ENCODE assay signal across 11 cellular contexts in genomic region chr2:174835797-174836255, GRCh38.
DNase-seq lines count a peak whose midpoint lies in the region; ATAC-seq and TF ChIP-seq lines count a peak whose summit lies in the region.
"Had no signal": no experiment of that assay in that cellular context is flagged by ENCODE, and none has a peak within 500 bp of the region (broad histone marks: within the 10 kb centered on the region; RNA-seq: fewer than 3 reads in every experiment).

No MANE protein-coding gene starts in this region.

- no peaks in the 10 kb centered on the region for H3K27me3 ChIP-seq in SK-N-SH (ENCODE audit: insufficient read depth)

- no peak for TF ChIP-seq CTCF in SK-N-SH (IDR thresholded peaks at IDR 0.05)
- no peak for TF ChIP-seq CTCF in RWPE1 (conservative IDR thresholded peaks at IDR 0.05; ENCODE audit: low read depth)

- H3K4me1 Mint-ChIP-seq in IgD-negative memory B cell, result no peaks in the 10 kb centered on the region

- no peaks in the 10 kb centered on the region for H4K20me1 ChIP-seq in SK-N-SH (ENCODE audit: insufficient read depth)

- peaks cover 3 to 6% (median 4%) of the 10 kb centered on the region in 3 donors for H3K9me3 Mint-ChIP-seq in IgD-negative memory B cell

- peaks cover 3% of the 10 kb centered on the region for H3K27me3 Mint-ChIP-seq in IgD-negative memory B cell

- peak overlapping the region; percentile 9; the same call in 1 of the 2 replicates for H3K4me2 ChIP-seq in SK-N-SH

- H3K4me3 ChIP-seq in SK-N-SH (ENCODE audit: low read depth in 2 of 2, low read length in 1 of 2), result no peak overlapping the region
- H3K4me3 ChIP-seq: thoracic aorta had no signal

- H3K27ac ChIP-seq in SK-N-SH (ENCODE audit: low read depth in 2 of 2, low read length in 1 of 2) (peak overlapping the region; percentile 66 to 81; a peak in 3 of 4 replicates), RWPE1 (no peak overlapping the region; the same call in 1 of the 2 replicates)
- H3K27ac ChIP-seq: 22Rv1, thoracic aorta had no signal

- peaks cover 0 to 11% of the 10 kb centered on the region in 2 experiments; a peak in 2 of 4 replicates for H3K4me1 ChIP-seq in SK-N-SH (ENCODE audit: control insufficient read depth in 1 of 2, insufficient read depth in 2 of 2, low read depth in 1 of 2, low read length in 1 of 2)

- H3K9ac ChIP-seq in SK-N-SH, result peak overlapping the region; percentile 11; the same call in 1 of the 2 replicates

- H3K79me2 ChIP-seq in SK-N-SH (ENCODE audit: insufficient read depth), result 0 out of 2 replicates have a peak, but pooled peaks cover 18% of the 10 kb centered on the region

- no peak for TF ChIP-seq EP300 in SK-N-SH (IDR thresholded peaks at IDR 0.05; ENCODE audit: borderline replicate concordance in 1 of 2, low read depth in 1 of 2, low read length in 1 of 2)

- TF ChIP-seq RAD21 in SK-N-SH (IDR thresholded peaks at IDR 0.05; ENCODE audit: low read length), result no peak

- no peak for DNase-seq in SK-N-SH
- DNase-seq in ecto neural progenitor cell (ENCODE audit: low spot score), result peak; percentile 63
- peak; percentile 15 to 61 for DNase-seq in stimulated activated CD4-positive, alpha-beta T cell treated with anti-CD3 and anti-CD28 coated beads, Interleukin-4, amount 100 ng/mL, for 48 hours (ENCODE audit: low read depth in 2 of 2)
- DNase-seq in GM19240 (ENCODE audit: insufficient read length, low spot score), result no peak
- DNase-seq in NCI-H774 (lab: John Stamatoyannopoulos, UW), result no peak
- DNase-seq in RWPE1 (ENCODE audit: low spot score), result no peak
- DNase-seq: Kasumi-1 had no signal

- 52% methylated on average over 2 of the region's 2 CpGs for whole genome bisulfite sequencing in SK-N-SH (ENCODE audit: low lambda C conversion rate)

- peak overlapping the region; percentile 1; the same call in 1 of the 2 replicates for H2AFZ ChIP-seq in SK-N-SH (ENCODE audit: low read depth)

- H3K27ac Mint-ChIP-seq in IgD-negative memory B cell, result peak overlapping the region in 2 of 3 donors; percentile 11 to 59

- no peaks in the 10 kb centered on the region for H3K9me3 ChIP-seq in SK-N-SH
- H3K9me3 ChIP-seq: thoracic aorta had no signal

- no peaks in the 10 kb centered on the region for H3K9me2 ChIP-seq in SK-N-SH

- peak overlapping the region in 2 of 4 donors; percentile 0 to 13 for H3K4me3 Mint-ChIP-seq in IgD-negative memory B cell

- CTCF ChIA-PET in SK-N-SH (lab: Yijun Ruan, JAX), result interaction anchor here (1.0 to 1.4 kb wide), 2 partner anchors 12 to 64 kb away, joined by 5 read pairs; no protein-coding TSS in a partner anchor
- CTCF ChIA-PET in RWPE1 (lab: Yijun Ruan, JAX), result no interaction called here

- no peak for ATAC-seq in SK-N-SH treated with all-trans-retinoic acid at 6 μM for 48 hours

- POLR2A ChIA-PET in SK-N-SH (lab: Yijun Ruan, JAX) (no interaction called here), RWPE1 (lab: Yijun Ruan, JAX; ENCODE audit: low non-redundant PET) (no interaction called here)

- H3F3A ChIP-seq in SK-N-SH (replicated peaks; ENCODE audit: insufficient read depth), result peaks cover 16% of the 10 kb centered on the region

- H3K36me3 ChIP-seq in SK-N-SH (replicated peaks in 1 of 2; ENCODE audit: control insufficient read depth in 1 of 2, insufficient read depth in 2 of 2, low read length in 1 of 2), result no peaks in the 10 kb centered on the region
- H3K36me3 ChIP-seq: thoracic aorta had no signal

- peaks cover 4% of the 10 kb centered on the region for H3K36me3 Mint-ChIP-seq in IgD-negative memory B cell

TF ChIP-seq in SK-N-SH, 30 proteins besides CTCF, POLR2A, EP300 and RAD21:
- TF ChIP-seq TAF1 (IDR thresholded peaks at IDR 0.05; ENCODE audit: borderline replicate concordance, low read depth, low read length), result no peak
- peak; percentile 7; the same call in 1 of the 2 replicates for TF ChIP-seq FOSL2 (IDR thresholded peaks at IDR 0.05; ENCODE audit: borderline replicate concordance, low read depth)
- TF ChIP-seq TCF12 (IDR thresholded peaks at IDR 0.05), result peak; percentile 17; the same call in 1 of the 2 replicates

TF ChIP-seq in SK-N-SH treated with all-trans-retinoic acid at 6 μM for 48 hours, 23 proteins besides CTCF, POLR2A, EP300 and RAD21:
- TF ChIP-seq, protein P1, sequence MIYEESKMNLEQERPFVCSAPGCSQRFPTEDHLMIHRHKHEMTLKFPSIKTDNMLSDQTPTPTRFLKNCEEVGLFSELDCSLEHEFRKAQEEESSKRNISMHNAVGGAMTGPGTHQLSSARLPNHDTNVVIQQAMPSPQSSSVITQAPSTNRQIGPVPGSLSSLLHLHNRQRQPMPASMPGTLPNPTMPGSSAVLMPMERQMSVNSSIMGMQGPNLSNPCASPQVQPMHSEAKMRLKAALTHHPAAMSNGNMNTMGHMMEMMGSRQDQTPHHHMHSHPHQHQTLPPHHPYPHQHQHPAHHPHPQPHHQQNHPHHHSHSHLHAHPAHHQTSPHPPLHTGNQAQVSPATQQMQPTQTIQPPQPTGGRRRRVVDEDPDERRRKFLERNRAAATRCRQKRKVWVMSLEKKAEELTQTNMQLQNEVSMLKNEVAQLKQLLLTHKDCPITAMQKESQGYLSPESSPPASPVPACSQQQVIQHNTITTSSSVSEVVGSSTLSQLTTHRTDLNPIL (CRISPR knock-in tag; IDR thresholded peaks at IDR 0.05; ENCODE audit: low read depth), result no peak
- TF ChIP-seq, protein P2, sequence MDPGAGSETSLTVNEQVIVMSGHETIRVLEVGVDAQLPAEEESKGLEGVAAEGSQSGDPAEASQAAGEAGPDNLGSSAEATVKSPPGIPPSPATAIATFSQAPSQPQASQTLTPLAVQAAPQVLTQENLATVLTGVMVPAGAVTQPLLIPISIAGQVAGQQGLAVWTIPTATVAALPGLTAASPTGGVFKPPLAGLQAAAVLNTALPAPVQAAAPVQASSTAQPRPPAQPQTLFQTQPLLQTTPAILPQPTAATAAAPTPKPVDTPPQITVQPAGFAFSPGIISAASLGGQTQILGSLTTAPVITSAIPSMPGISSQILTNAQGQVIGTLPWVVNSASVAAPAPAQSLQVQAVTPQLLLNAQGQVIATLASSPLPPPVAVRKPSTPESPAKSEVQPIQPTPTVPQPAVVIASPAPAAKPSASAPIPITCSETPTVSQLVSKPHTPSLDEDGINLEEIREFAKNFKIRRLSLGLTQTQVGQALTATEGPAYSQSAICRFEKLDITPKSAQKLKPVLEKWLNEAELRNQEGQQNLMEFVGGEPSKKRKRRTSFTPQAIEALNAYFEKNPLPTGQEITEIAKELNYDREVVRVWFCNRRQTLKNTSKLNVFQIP (CRISPR knock-in tag; IDR thresholded peaks at IDR 0.05; ENCODE audit: borderline replicate concordance, low read depth), result no peak
- TF ChIP-seq SNAI2 (CRISPR knock-in tag; IDR thresholded peaks at IDR 0.05) (no peak), ZNF70 (CRISPR knock-in tag; IDR thresholded peaks at IDR 0.05) (no peak), TCF4 (CRISPR knock-in tag; IDR thresholded peaks at IDR 0.05; ENCODE audit: borderline replicate concordance) (no peak), PPARA (CRISPR knock-in tag; IDR thresholded peaks at IDR 0.05; ENCODE audit: borderline replicate concordance) (no peak), ZFP3 (CRISPR knock-in tag; IDR thresholded peaks at IDR 0.05) (no peak)
- TF ChIP-seq, protein P3, sequence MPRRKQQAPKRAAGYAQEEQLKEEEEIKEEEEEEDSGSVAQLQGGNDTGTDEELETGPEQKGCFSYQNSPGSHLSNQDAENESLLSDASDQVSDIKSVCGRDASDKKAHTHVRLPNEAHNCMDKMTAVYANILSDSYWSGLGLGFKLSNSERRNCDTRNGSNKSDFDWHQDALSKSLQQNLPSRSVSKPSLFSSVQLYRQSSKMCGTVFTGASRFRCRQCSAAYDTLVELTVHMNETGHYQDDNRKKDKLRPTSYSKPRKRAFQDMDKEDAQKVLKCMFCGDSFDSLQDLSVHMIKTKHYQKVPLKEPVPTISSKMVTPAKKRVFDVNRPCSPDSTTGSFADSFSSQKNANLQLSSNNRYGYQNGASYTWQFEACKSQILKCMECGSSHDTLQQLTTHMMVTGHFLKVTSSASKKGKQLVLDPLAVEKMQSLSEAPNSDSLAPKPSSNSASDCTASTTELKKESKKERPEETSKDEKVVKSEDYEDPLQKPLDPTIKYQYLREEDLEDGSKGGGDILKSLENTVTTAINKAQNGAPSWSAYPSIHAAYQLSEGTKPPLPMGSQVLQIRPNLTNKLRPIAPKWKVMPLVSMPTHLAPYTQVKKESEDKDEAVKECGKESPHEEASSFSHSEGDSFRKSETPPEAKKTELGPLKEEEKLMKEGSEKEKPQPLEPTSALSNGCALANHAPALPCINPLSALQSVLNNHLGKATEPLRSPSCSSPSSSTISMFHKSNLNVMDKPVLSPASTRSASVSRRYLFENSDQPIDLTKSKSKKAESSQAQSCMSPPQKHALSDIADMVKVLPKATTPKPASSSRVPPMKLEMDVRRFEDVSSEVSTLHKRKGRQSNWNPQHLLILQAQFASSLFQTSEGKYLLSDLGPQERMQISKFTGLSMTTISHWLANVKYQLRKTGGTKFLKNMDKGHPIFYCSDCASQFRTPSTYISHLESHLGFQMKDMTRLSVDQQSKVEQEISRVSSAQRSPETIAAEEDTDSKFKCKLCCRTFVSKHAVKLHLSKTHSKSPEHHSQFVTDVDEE (CRISPR knock-in tag; IDR thresholded peaks at IDR 0.05), result no peak

Comparison
In these comparisons a context has a peak if more than half of its experiments do, and no peak if none do; other contexts are left out.
1. DNase-seq: peak in ecto neural progenitor cell (single experiment) and stimulated activated CD4-positive, alpha-beta T cell treated with anti-CD3 and anti-CD28 coated beads, Interleukin-4, amount 100 ng/mL, for 48 hours (2 of 2); none in SK-N-SH (single experiment), GM19240 (single experiment), NCI-H774 (single experiment) and RWPE1 (single experiment).